ENCODE assay signal across 19 cellular contexts in the genomic region with DNA sequence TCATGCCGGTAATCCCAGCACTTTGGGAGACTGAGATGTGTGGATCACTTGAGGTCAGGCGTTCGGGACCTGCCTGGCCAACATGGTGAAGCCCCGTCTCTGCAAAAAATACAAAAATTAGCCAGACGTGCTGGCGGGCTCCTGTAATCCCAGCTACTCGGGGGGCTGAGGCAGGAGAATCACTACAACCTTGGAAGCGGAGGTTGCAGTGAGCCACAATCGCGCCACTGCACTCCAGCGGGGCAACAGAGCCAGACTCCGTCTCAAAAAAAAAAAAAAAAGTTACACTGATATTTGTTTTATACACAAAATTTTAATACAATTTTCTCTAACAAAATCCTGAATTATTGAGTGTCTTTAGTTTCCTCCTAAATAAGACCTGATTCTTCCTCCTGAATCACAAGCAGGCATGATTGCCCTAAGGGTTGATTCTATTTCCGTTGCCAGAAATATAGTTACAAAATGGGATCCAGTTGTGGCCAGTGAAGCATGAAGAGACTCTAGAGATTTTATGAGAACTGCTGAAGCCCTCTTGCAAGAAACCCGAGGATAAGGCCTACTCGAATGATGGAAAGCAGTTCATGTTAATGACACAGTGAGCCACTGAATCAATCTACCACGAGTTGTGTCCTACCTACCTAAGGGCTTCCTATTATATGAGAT.
"Had no signal": no experiment of that assay in that cellular context is flagged by ENCODE, and none has a peak within 500 bp of the region (broad histone marks: within the 10 kb centered on the region; RNA-seq: fewer than 3 reads in every experiment).

No MANE protein-coding gene starts in this region.

- H3K36me3 Mint-ChIP-seq: activated naive CD4-positive, alpha-beta T cell treated with anti-CD3 and anti-CD28 coated beads, Interleukin-2, amount 50 U/mL, for 72 hours; WTC11 had no signal

- H3K27me3 ChIP-seq: hepatocyte, sigmoid colon, stomach, testis, upper lobe of left lung had no signal

- H3K27ac ChIP-seq: hepatocyte, sigmoid colon, stomach, testis, upper lobe of left lung had no signal

- H3K36me3 ChIP-seq: sigmoid colon, stomach, upper lobe of left lung had no signal

- H2AFZ ChIP-seq: hepatocyte had no signal

- H3K9me3 Mint-ChIP-seq: activated naive CD4-positive, alpha-beta T cell treated with anti-CD3 and anti-CD28 coated beads, Interleukin-2, amount 50 U/mL, for 72 hours; activated T-cell treated with anti-CD3 and anti-CD28 coated beads, Interleukin-2, amount 50 U/mL, for 4 hours had no signal

- ATAC-seq: activated naive CD4-positive, alpha-beta T cell treated with anti-CD3 and anti-CD28 coated beads, Interleukin-2, amount 50 U/mL, for 72 hours; activated T-cell treated with anti-CD3 and anti-CD28 coated beads, Interleukin-2, amount 50 U/mL, for 4 hours; left lobe of liver; WTC11 had no signal

- H3K4me1 ChIP-seq: testis had no signal

- H3K9me3 ChIP-seq: sigmoid colon, stomach, testis, upper lobe of left lung had no signal

- DNase-seq: activated CD4-positive, alpha-beta memory T cell treated with anti-CD3 and anti-CD28 coated beads, Interleukin-2, amount 10 ng/mL, durations not matched to agents 7 days and 5 days; activated CD4-positive, alpha-beta T cell treated with anti-CD3 and anti-CD28 coated beads for 4 hours; activated effector memory CD4-positive, alpha-beta T cell treated with Interleukin-2 at 50 U/mL for 16 hours; activated T-cell treated with anti-CD3 and anti-CD28 coated beads, Interleukin-2, amount 50 U/mL, for 4 hours; amniotic stem cell; caudate nucleus; erythroblast; islet precursor cell; mammary epithelial cell; sigmoid colon; stimulated activated CD4-positive, alpha-beta T cell treated with anti-CD3 and anti-CD28 coated beads, Interleukin-1b, Interleukin-23, amount 100 ng/mL, for 48 hours; stomach; testis had no signal

- H3K4me3 Mint-ChIP-seq: activated CD4-positive, alpha-beta memory T cell treated with anti-CD3 and anti-CD28 coated beads, Interleukin-2, amount 10 ng/mL, durations not matched to agents 7 days and 5 days; activated T-cell treated with anti-CD3 and anti-CD28 coated beads, Interleukin-2, amount 50 U/mL, for 4 hours; neural crest cell; WTC11 had no signal

- H3K4me3 ChIP-seq: hepatocyte, sigmoid colon, stomach, testis, upper lobe of left lung had no signal

- H3K4me2 ChIP-seq: hepatocyte had no signal

- H3K27me3 Mint-ChIP-seq: activated CD4-positive, alpha-beta memory T cell treated with anti-CD3 and anti-CD28 coated beads, Interleukin-2, amount 10 ng/mL, durations not matched to agents 7 days and 5 days had no signal

- H3K4me1 Mint-ChIP-seq: WTC11 had no signal

- H3K27ac Mint-ChIP-seq: activated CD4-positive, alpha-beta memory T cell treated with anti-CD3 and anti-CD28 coated beads, Interleukin-2, amount 10 ng/mL, durations not matched to agents 7 days and 5 days; activated naive CD4-positive, alpha-beta T cell treated with anti-CD3 and anti-CD28 coated beads, Interleukin-2, amount 50 U/mL, for 72 hours; WTC11 had no signal

- H3K79me2 ChIP-seq: hepatocyte had no signal
